21 cellular contexts compared by ENCODE assay signal in genomic region chr19:31818740-31819228, GRCh38.
DNase-seq lines count a peak whose midpoint lies in the region; ATAC-seq, FAIRE-seq and TF ChIP-seq lines count a peak whose summit lies in the region.
"Had no signal": no experiment of that assay in that cellular context is flagged by ENCODE, and none has a peak within 500 bp of the region (broad histone marks: within the 10 kb centered on the region; RNA-seq: fewer than 3 reads in every experiment).

No MANE protein-coding gene starts in this region.

- POLR2A ChIA-PET in H1 (lab: Charles Lee; ENCODE audit: partially characterized antibody), result interaction anchor here (0.6 to 0.7 kb wide), 2 partner anchors 73 to 563 kb away, joined by 3 read pairs; no protein-coding TSS in a partner anchor
- POLR2A ChIA-PET in HepG2 (lab: Yijun Ruan, JAX), result no interaction called here

- H2BK12ac ChIP-seq in H9 (ENCODE audit: insufficient read length, low read depth, low read length) (no peak overlapping the region), H1 (ENCODE audit: low read depth, low read length) (no peak overlapping the region)

- H2AFZ ChIP-seq in H9 (ENCODE audit: low read length) (no peak overlapping the region), H1 (ENCODE audit: low read length) (no peak overlapping the region; the same call in 1 of the 2 replicates), neural cell (ENCODE audit: low read depth, low read length) (no peak overlapping the region), HepG2 (ENCODE audit: low read length) (no peak overlapping the region)
- H2AFZ ChIP-seq: PC-9 had no signal

- H3K27me3 Mint-ChIP-seq in H9 (ENCODE audit: low read depth), result no peaks in the 10 kb centered on the region; the same call in none of the 2 replicates
- H3K27me3 Mint-ChIP-seq in effector memory CD8-positive, alpha-beta T cell, result peaks cover 0 to 6% of the 10 kb centered on the region in 2 donors
- H3K27me3 Mint-ChIP-seq: B cell; CD8-positive, alpha-beta memory T cell had no signal

- no TSS peak for BruUV-seq in HepG2 (replicated peaks; lab: Mats Ljungman, UMichigan)

- H3K4me3 Mint-ChIP-seq in H9, result no peak overlapping the region
- no peak overlapping the region for H3K4me3 Mint-ChIP-seq in effector memory CD8-positive, alpha-beta T cell
- H3K4me3 Mint-ChIP-seq: B cell; CD8-positive, alpha-beta memory T cell had no signal

- H3K56ac ChIP-seq in H9 (ENCODE audit: insufficient read length, low read depth, low read length), result no peak overlapping the region
- no peak overlapping the region for H3K56ac ChIP-seq in H1 (replicated peaks; ENCODE audit: insufficient read length, low read depth, low read length)

- peaks cover 0 to 5% (median 0%) of the 10 kb centered on the region in 3 experiments; a peak in 2 of 7 replicates for H3K36me3 Mint-ChIP-seq in H9 (ENCODE audit: insufficient read depth in 1 of 3, low read depth in 3 of 3)
- no peaks in the 10 kb centered on the region for H3K36me3 Mint-ChIP-seq in effector memory CD8-positive, alpha-beta T cell (ENCODE audit: insufficient read depth)
- H3K36me3 Mint-ChIP-seq: CD8-positive, alpha-beta memory T cell had no signal

- H3K79me1 ChIP-seq in H9 (ENCODE audit: insufficient read depth, low read depth, low read length, poor library complexity, severe bottlenecking), result no peaks in the 10 kb centered on the region
- no peaks in the 10 kb centered on the region for H3K79me1 ChIP-seq in H1 (ENCODE audit: low read depth, low read length)

- H3K23me2 ChIP-seq in H9 (ENCODE audit: insufficient read length, low read depth, low read length, poor library complexity, severe bottlenecking) (no peaks in the 10 kb centered on the region), H1 (ENCODE audit: low read depth, low read length) (no peaks in the 10 kb centered on the region)

- H3K23ac ChIP-seq in H9 (ENCODE audit: insufficient read length, low read depth, low read length) (no peak overlapping the region), H1 (ENCODE audit: insufficient read length) (no peak overlapping the region)

- H3K4me2 ChIP-seq in H9 (ENCODE audit: insufficient read depth, insufficient read length, low read length) (peak overlapping the region; percentile 19), H1 (ENCODE audit: insufficient read depth in 1 of 2, low read depth in 2 of 2, low read length in 2 of 2) (peak overlapping the region in 1 of 2 experiments; percentile 30; a peak in 1 of 4 replicates), neural cell (ENCODE audit: low read length) (no peak overlapping the region), HepG2 (ENCODE audit: low read depth, low read length) (no peak overlapping the region)
- H3K4me2 ChIP-seq: PC-9 had no signal

- no peak for TF ChIP-seq RAD21 in H1 (IDR thresholded peaks at IDR 0.05 in 1 of 2, conservative IDR thresholded peaks at IDR 0.05 in 1 of 2; ENCODE audit: low read depth in 2 of 2, low read length in 2 of 2)
- TF ChIP-seq RAD21 in neural cell (conservative IDR thresholded peaks at IDR 0.05), result no peak
- no peak for TF ChIP-seq RAD21 in HepG2 (CRISPR knock-in tag; IDR thresholded peaks at IDR 0.05)

- peaks cover 13 to 14% of the 10 kb centered on the region in 2 experiments for H3K4me1 Mint-ChIP-seq in H9
- no peaks in the 10 kb centered on the region for H3K4me1 Mint-ChIP-seq in effector memory CD8-positive, alpha-beta T cell (ENCODE audit: low read depth in 2 of 2)
- H3K4me1 Mint-ChIP-seq: B cell; CD8-positive, alpha-beta memory T cell had no signal

- TF ChIP-seq EP300 in H1 (IDR thresholded peaks at IDR 0.05; ENCODE audit: borderline replicate concordance in 1 of 2, low read depth in 2 of 2, low read length in 2 of 2), result no peak
- no peak for TF ChIP-seq EP300 in neural cell (conservative IDR thresholded peaks at IDR 0.05; ENCODE audit: poor library complexity, severe bottlenecking)
- no peak for TF ChIP-seq EP300 in HepG2 (IDR thresholded peaks at IDR 0.05; ENCODE audit: low read depth in 2 of 2, low read length in 2 of 2)
- TF ChIP-seq EP300 in HepG2 (CRISPR knock-in tag; IDR thresholded peaks at IDR 0.05; ENCODE audit: borderline replicate concordance), result no peak

- H4K5ac ChIP-seq in H9 (ENCODE audit: insufficient read length, low read depth, low read length), result no peak overlapping the region
- no peak overlapping the region for H4K5ac ChIP-seq in H1 (ENCODE audit: insufficient read length, low read depth, low read length)

- in situ Hi-C loops in HepG2 (cut with HindIII; ENCODE audit: extremely low pct_ligation_motif_present, low pct_unique_long_range_greater_than_20kb), result no loop called here

- no peaks in the 10 kb centered on the region for H3K36me3 ChIP-seq in H1 (ENCODE audit: control insufficient read depth in 2 of 4, insufficient read depth in 4 of 4, low read length in 3 of 4)
- H3K36me3 ChIP-seq in iPS-20b (ENCODE audit: insufficient read depth, low read depth, low read length), result no peaks in the 10 kb centered on the region
- H3K36me3 ChIP-seq in neural cell (ENCODE audit: insufficient read depth, low read length), result no peaks in the 10 kb centered on the region
- no peaks in the 10 kb centered on the region for H3K36me3 ChIP-seq in HepG2 (replicated peaks in 1 of 2; ENCODE audit: control insufficient read depth in 1 of 2, insufficient read depth in 2 of 2, low read length in 2 of 2)
- H3K36me3 ChIP-seq: SJCRH30 had no signal

- H3K14ac ChIP-seq in H9 (ENCODE audit: insufficient read depth, low read length) (no peak overlapping the region), H1 (ENCODE audit: insufficient read length) (no peak overlapping the region)

- TF ChIP-seq POLR2A in H1 (IDR thresholded peaks at IDR 0.05; ENCODE audit: control extremely low read depth in 1 of 2, low read depth in 2 of 2, low read length in 2 of 2) (no peak), HepG2 (IDR thresholded peaks at IDR 0.05; ENCODE audit: insufficient read depth in 1 of 2, low read depth in 2 of 2, low read length in 2 of 2) (no peak)

- H2BK5ac ChIP-seq in H9 (ENCODE audit: insufficient read length, low read length), result no peak overlapping the region
- no peak overlapping the region; the same call in 1 of the 2 replicates for H2BK5ac ChIP-seq in H1 (ENCODE audit: low read depth, low read length)

- WGBS in H9 (ENCODE audit: extremely low coverage, insufficient read length, low lambda C conversion rate), result no CpG with 5 or more reads among the region's 4 CpGs
- WGBS in H1 (ENCODE audit: extremely low coverage in 1 of 2, insufficient coverage in 1 of 2, insufficient read length in 1 of 2, insufficient replicate concordance in 2 of 2, low coverage in 1 of 2, low lambda C conversion rate in 2 of 2, missing lambda C conversion rate in 1 of 2), 2 experiments, result 46% methylated on average over 4 of the region's 4 CpGs; no CpG with 5 or more reads in 1 of the 2 experiments
- 2% methylated on average over 4 of the region's 4 CpGs for WGBS in HepG2 (ENCODE audit: low lambda C conversion rate)

- H3T11ph ChIP-seq in H9 (ENCODE audit: low read length), result no peak overlapping the region

- H4K8ac ChIP-seq in H9 (replicated peaks; ENCODE audit: insufficient read length, low read depth, low read length) (no peak overlapping the region), H1 (ENCODE audit: extremely low read depth, insufficient read depth, low read length) (no peak overlapping the region)

- peak; percentile 36 for FAIRE-seq in H1 (lab: Jason Lieb, UNC)
- no peak for FAIRE-seq in HepG2 (lab: Jason Lieb, UNC)
- FAIRE-seq: D721Med had no signal

- no peaks in the 10 kb centered on the region; the same call in 1 of the 2 replicates for H3K4me1 ChIP-seq in H9 (ENCODE audit: insufficient read depth, low read length)
- H3K4me1 ChIP-seq in H1 (replicated peaks in 1 of 4; ENCODE audit: control insufficient read depth in 3 of 4, insufficient read depth in 4 of 4, low read length in 3 of 4), result peaks cover 0 to 7% (median 2%) of the 10 kb centered on the region in 4 experiments; a peak in 4 of 7 replicates
- peaks cover 12% of the 10 kb centered on the region; the same call in 1 of the 2 replicates for H3K4me1 ChIP-seq in iPS-20b (ENCODE audit: insufficient read depth, low read length)
- H3K4me1 ChIP-seq in HepG2 (ENCODE audit: insufficient read depth, low read length), result no peaks in the 10 kb centered on the region

- H3K9me3 ChIP-seq in H9 (ENCODE audit: control insufficient read depth, low read depth, low read length) (no peaks in the 10 kb centered on the region), H1 (ENCODE audit: insufficient read depth in 2 of 2, low read depth in 1 of 2, low read length in 1 of 2) (no peaks in the 10 kb centered on the region), iPS-20b (ENCODE audit: insufficient read depth, low read depth, low read length) (no peaks in the 10 kb centered on the region), neural cell (ENCODE audit: low read length) (no peaks in the 10 kb centered on the region), HepG2 (ENCODE audit: low read length) (peaks cover 96% of the 10 kb centered on the region)
- H3K9me3 ChIP-seq: SJCRH30 had no signal

- H3K9ac ChIP-seq in H9 (ENCODE audit: extremely low read depth, insufficient read length, low read length), result no peak overlapping the region
- H3K9ac ChIP-seq in H1 (replicated peaks in 1 of 4; ENCODE audit: extremely low read depth in 1 of 4, low read depth in 3 of 4, low read length in 3 of 4), result no peak overlapping the region
- peak overlapping the region; percentile 14; the same call in 1 of the 2 replicates for H3K9ac ChIP-seq in iPS-20b (ENCODE audit: low read depth, low read length)
- no peak overlapping the region for H3K9ac ChIP-seq in neural cell (ENCODE audit: low read length)
- H3K9ac ChIP-seq in HepG2 (ENCODE audit: insufficient read depth, low read depth, low read length), result no peak overlapping the region

- H3K18ac ChIP-seq in H9 (ENCODE audit: insufficient read length, low read depth, low read length) (no peak overlapping the region), H1 (ENCODE audit: extremely low read depth, low read length) (no peak overlapping the region)

- H3K27me3 ChIP-seq in H9 (ENCODE audit: insufficient read depth, low read length) (no peaks in the 10 kb centered on the region), H1 (replicated peaks in 1 of 4; ENCODE audit: control insufficient read depth in 3 of 4, extremely low read depth in 1 of 4, insufficient read depth in 3 of 4, low read length in 3 of 4) (no peaks in the 10 kb centered on the region), iPS-20b (ENCODE audit: insufficient read depth, low read length) (no peaks in the 10 kb centered on the region), neural cell (ENCODE audit: insufficient read depth, low read depth, low read length) (no peaks in the 10 kb centered on the region), HepG2 (ENCODE audit: control insufficient read depth in 1 of 2, insufficient read depth in 2 of 2, low read length in 2 of 2) (no peaks in the 10 kb centered on the region)
- H3K27me3 ChIP-seq: SJCRH30 had no signal

- peak overlapping the region in 2 of 3 experiments; percentile 40 to 70; a peak in 4 of 7 replicates for H3K27ac Mint-ChIP-seq in H9
- no peak overlapping the region for H3K27ac Mint-ChIP-seq in effector memory CD8-positive, alpha-beta T cell
- H3K27ac Mint-ChIP-seq: B cell; CD8-positive, alpha-beta memory T cell had no signal

- H3K4me3 ChIP-seq in H1 (ENCODE audit: extremely low read depth in 1 of 4, insufficient read depth in 2 of 4, low read depth in 3 of 4, low read length in 4 of 4) (no peak overlapping the region), iPS-20b (ENCODE audit: low read length) (no peak overlapping the region), neural cell (ENCODE audit: low read length) (no peak overlapping the region), HepG2 (replicated peaks in 1 of 3; ENCODE audit: insufficient read depth in 1 of 3, low read depth in 2 of 3, low read length in 3 of 3) (no peak overlapping the region)
- H3K4me3 ChIP-seq: PC-9, SJCRH30 had no signal

- intact Hi-C loops in HepG2 (cut with micrococcal nuclease; ENCODE audit: unreplicated experiment), result no loop called here

- no peaks in the 10 kb centered on the region for H4K20me1 ChIP-seq in H9 (ENCODE audit: control insufficient read depth, insufficient read depth, insufficient read length)
- H4K20me1 ChIP-seq in H1 (replicated peaks in 1 of 2; ENCODE audit: control insufficient read depth in 1 of 2, insufficient read depth in 2 of 2, low read length in 2 of 2), result no peaks in the 10 kb centered on the region
- no peaks in the 10 kb centered on the region for H4K20me1 ChIP-seq in neural cell (ENCODE audit: insufficient read depth)
- no peaks in the 10 kb centered on the region for H4K20me1 ChIP-seq in HepG2 (ENCODE audit: insufficient read depth, low read length)

- H3F3A ChIP-seq in neural cell (ENCODE audit: insufficient read depth, low read length, poor library complexity, severe bottlenecking), result no peaks in the 10 kb centered on the region

- ATAC-seq in HepG2, result no peak
- ATAC-seq in effector memory CD8-positive, alpha-beta T cell (replicated peaks), result no peak

- TF ChIP-seq CTCF in H9 (conservative IDR thresholded peaks at IDR 0.05) (no peak), H1 (IDR thresholded peaks at IDR 0.05; ENCODE audit: control extremely low read depth in 1 of 3, insufficient read depth in 1 of 3, low read depth in 1 of 3, low read length in 3 of 3) (no peak), neural cell (IDR thresholded peaks at IDR 0.05; ENCODE audit: poor library complexity, severe bottlenecking) (no peak), HepG2 (CRISPR knock-in tag; IDR thresholded peaks at IDR 0.05) (no peak)

- H2BK120ac ChIP-seq in H9 (ENCODE audit: low read depth, low read length, poor library complexity, severe bottlenecking), result no peak overlapping the region
- no peak overlapping the region for H2BK120ac ChIP-seq in H1 (replicated peaks; ENCODE audit: low read depth, low read length)

- H4K91ac ChIP-seq in H9 (ENCODE audit: insufficient read length, low read depth, low read length) (no peak overlapping the region), H1 (replicated peaks; ENCODE audit: insufficient read length, low read length) (no peak overlapping the region)

- H2BK15ac ChIP-seq in H9 (ENCODE audit: low read depth, low read length), result no peak overlapping the region
- H2BK15ac ChIP-seq in H1 (ENCODE audit: low read length), result no peak overlapping the region

- H3K4ac ChIP-seq in H9 (ENCODE audit: low read depth, low read length) (no peak overlapping the region), H1 (replicated peaks; ENCODE audit: insufficient read length, low read depth, low read length) (no peak overlapping the region)

- CTCF ChIA-PET in H1 (lab: Charles Lee; ENCODE audit: partially characterized antibody), result no interaction called here
- CTCF ChIA-PET in HepG2 (lab: Yijun Ruan, JAX; ENCODE audit: low intra/inter-chr PET ratio, low total read pairs), result no interaction called here

- no peak overlapping the region for H2BK20ac ChIP-seq in H9 (ENCODE audit: low read depth, low read length, poor library complexity, severe bottlenecking)
- no peak overlapping the region for H2BK20ac ChIP-seq in H1 (ENCODE audit: low read length)

- H3K79me2 ChIP-seq in H9 (ENCODE audit: insufficient read depth, low read length), result no peaks in the 10 kb centered on the region
- H3K79me2 ChIP-seq in H1 (ENCODE audit: control insufficient read depth in 1 of 2, insufficient read depth in 2 of 2, low read length in 2 of 2), result no peaks in the 10 kb centered on the region
- no peaks in the 10 kb centered on the region for H3K79me2 ChIP-seq in neural cell (replicated peaks; ENCODE audit: insufficient read depth, low read length)
- H3K79me2 ChIP-seq in HepG2 (ENCODE audit: insufficient read depth, low read length), result no peaks in the 10 kb centered on the region

- H3K9me2 ChIP-seq in neural cell (ENCODE audit: insufficient read depth, low read length), result no peaks in the 10 kb centered on the region

- H3K27ac ChIP-seq in H9 (ENCODE audit: insufficient read length, low read depth, low read length) (no peak overlapping the region), H1 (ENCODE audit: low read depth, low read length) (no peak overlapping the region; the same call in 1 of the 2 replicates), iPS-20b (ENCODE audit: low read length) (no peak overlapping the region), neural cell (ENCODE audit: low read length) (peak overlapping the region; percentile 28), HepG2 (ENCODE audit: extremely low read length, insufficient read depth, low read length) (no peak overlapping the region)
- H3K27ac ChIP-seq: PC-9, SJCRH30 had no signal

- no peak overlapping the region for H2AK5ac ChIP-seq in H9 (ENCODE audit: insufficient read length, low read length)
- H2AK5ac ChIP-seq in H1 (ENCODE audit: low read depth, low read length), result no peak overlapping the region

- no peak for DNase-seq in H9
- DNase-seq in H1 (ENCODE audit: low read depth in 1 of 2, low spot score in 2 of 2), result no peak
- no peak for DNase-seq in HepG2 (ENCODE audit: low spot score)
- DNase-seq in NCI-H2029 (lab: John Stamatoyannopoulos, UW), result no peak
- DNase-seq in AG08396 (ENCODE audit: low spot score), result no peak
- DNase-seq in effector memory CD8-positive, alpha-beta T cell, result no peak
- DNase-seq: ACHN; CD8-positive, alpha-beta memory T cell; DMS79; Karpas-422; MM.1S; NCI-H187 treated with DMSO at 0.1 percent for 48 hours; NCI-H2171; NCI-H446 treated with DMSO at 0.1 percent for 48 hours; NCI-H748 treated with DMSO at 0.1 percent for 48 hours; PC-9 had no signal

- H3K9me3 Mint-ChIP-seq in H9, result no peaks in the 10 kb centered on the region; a peak in 1 of 5 replicates
- H3K9me3 Mint-ChIP-seq in effector memory CD8-positive, alpha-beta T cell, result peaks cover 2 to 9% of the 10 kb centered on the region in 2 donors

Comparison
In these comparisons a context has a peak if more than half of its experiments do, and no peak if none do; other contexts are left out.
1. H3K27ac Mint-ChIP-seq: peak in H9 (2 of 3); none in effector memory CD8-positive, alpha-beta T cell (0 of 2).